ENCODE assay signal across 1 cellular context in the genomic region with DNA sequence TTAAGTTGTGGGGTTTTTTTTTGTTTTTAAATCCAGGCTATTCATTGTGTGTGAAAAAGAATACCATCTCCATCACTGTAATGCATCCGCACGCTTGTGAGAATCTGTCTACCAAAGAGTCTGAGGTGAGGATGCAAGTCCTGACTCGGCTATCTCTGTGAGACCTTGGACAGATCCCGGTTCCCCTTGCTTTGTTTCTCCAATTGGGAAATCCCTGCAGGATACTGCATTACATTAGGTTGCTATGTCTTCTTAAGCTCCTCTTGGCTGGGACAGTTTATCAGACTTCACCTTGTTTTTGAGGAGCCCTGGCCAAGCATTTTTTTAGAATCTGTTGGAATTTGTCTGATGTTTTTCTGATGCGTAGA.
TF ChIP-seq lines count a peak whose summit lies in the region.

No MANE protein-coding gene starts in this region.

TF ChIP-seq in WTC11, 78 proteins besides CTCF, POLR2A, EP300 and RAD21 (continued from another document):
- TF ChIP-seq, protein P1, sequence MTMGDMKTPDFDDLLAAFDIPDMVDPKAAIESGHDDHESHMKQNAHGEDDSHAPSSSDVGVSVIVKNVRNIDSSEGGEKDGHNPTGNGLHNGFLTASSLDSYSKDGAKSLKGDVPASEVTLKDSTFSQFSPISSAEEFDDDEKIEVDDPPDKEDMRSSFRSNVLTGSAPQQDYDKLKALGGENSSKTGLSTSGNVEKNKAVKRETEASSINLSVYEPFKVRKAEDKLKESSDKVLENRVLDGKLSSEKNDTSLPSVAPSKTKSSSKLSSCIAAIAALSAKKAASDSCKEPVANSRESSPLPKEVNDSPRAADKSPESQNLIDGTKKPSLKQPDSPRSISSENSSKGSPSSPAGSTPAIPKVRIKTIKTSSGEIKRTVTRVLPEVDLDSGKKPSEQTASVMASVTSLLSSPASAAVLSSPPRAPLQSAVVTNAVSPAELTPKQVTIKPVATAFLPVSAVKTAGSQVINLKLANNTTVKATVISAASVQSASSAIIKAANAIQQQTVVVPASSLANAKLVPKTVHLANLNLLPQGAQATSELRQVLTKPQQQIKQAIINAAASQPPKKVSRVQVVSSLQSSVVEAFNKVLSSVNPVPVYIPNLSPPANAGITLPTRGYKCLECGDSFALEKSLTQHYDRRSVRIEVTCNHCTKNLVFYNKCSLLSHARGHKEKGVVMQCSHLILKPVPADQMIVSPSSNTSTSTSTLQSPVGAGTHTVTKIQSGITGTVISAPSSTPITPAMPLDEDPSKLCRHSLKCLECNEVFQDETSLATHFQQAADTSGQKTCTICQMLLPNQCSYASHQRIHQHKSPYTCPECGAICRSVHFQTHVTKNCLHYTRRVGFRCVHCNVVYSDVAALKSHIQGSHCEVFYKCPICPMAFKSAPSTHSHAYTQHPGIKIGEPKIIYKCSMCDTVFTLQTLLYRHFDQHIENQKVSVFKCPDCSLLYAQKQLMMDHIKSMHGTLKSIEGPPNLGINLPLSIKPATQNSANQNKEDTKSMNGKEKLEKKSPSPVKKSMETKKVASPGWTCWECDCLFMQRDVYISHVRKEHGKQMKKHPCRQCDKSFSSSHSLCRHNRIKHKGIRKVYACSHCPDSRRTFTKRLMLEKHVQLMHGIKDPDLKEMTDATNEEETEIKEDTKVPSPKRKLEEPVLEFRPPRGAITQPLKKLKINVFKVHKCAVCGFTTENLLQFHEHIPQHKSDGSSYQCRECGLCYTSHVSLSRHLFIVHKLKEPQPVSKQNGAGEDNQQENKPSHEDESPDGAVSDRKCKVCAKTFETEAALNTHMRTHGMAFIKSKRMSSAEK (CRISPR knock-in tag; IDR thresholded peaks at IDR 0.05; ENCODE audit: borderline replicate concordance): no peak
- TF ChIP-seq GRHL2 (CRISPR knock-in tag; IDR thresholded peaks at IDR 0.05; ENCODE audit: insufficient replicate concordance, severe bottlenecking) (no peak), ATF1 (CRISPR knock-in tag; IDR thresholded peaks at IDR 0.05) (no peak), CREB1 (CRISPR knock-in tag; IDR thresholded peaks at IDR 0.05) (no peak)
TF ChIP-seq in WTC11: peak in this region for 0.
